21 cellular contexts compared by ENCODE assay signal in genomic region chr4:8285976-8286718, GRCh38. TPM values are rescaled to one million over a fixed set of nuclear protein-coding genes. Genes with fewer than 3 reads are reported as not detected.
DNase-seq lines count a peak whose midpoint lies in the region; ATAC-seq and TF ChIP-seq lines count a peak whose summit lies in the region.
"Had no signal": no experiment of that assay in that cellular context is flagged by ENCODE, and none has a peak within 500 bp of the region (broad histone marks: within the 10 kb centered on the region; RNA-seq: fewer than 3 reads in every experiment).

No MANE protein-coding gene starts in this region.

- H2BK15ac ChIP-seq in neuronal stem cell (ENCODE audit: low read length): peak overlapping the region; percentile 3

- no peak overlapping the region for H2AFZ ChIP-seq in neuronal stem cell (ENCODE audit: low read length)

- H3K27me3 ChIP-seq in neuronal stem cell (ENCODE audit: control insufficient read depth in 3 of 3, insufficient read depth in 3 of 3, low read depth in 1 of 3, low read length in 3 of 3) (peaks cover 0 to 32% (median 2%) of the 10 kb centered on the region in 3 experiments), vagina (no peaks in the 10 kb centered on the region)

- DNase-seq in chondrocyte (ENCODE audit: low spot score) (peak; percentile 56), left cardiac atrium (peak; percentile 56), neuronal stem cell (ENCODE audit: low spot score) (no peak), AG20443 (ENCODE audit: low spot score) (no peak), vagina (ENCODE audit: extremely low spot score in 2 of 2) (no peak), DMS153 treated with DMSO at 0.1 percent for 48 hours (lab: John Stamatoyannopoulos, UW; ENCODE audit: unreplicated experiment) (no peak)
- DNase-seq in T-helper 2 cell treated with Interferon-gamma antibody and Interleukin-4, amounts not matched to agents 5 μg/mL and 100 μg/mL, for 36 hours (ENCODE audit: low spot score): no peak
- DNase-seq: C1 segment of cervical spinal cord; CD8-positive, alpha-beta T cell; DMS153; Kasumi-1; NCI-H1417; NCI-H1694 treated with DMSO at 0.1 percent for 48 hours; NCI-H2081 treated with DMSO at 0.1 percent for 48 hours; NCI-H2171 treated with DMSO at 0.1 percent for 48 hours; NCI-H526 had no signal

- H3K14ac ChIP-seq in neuronal stem cell (ENCODE audit: low read length): no peak overlapping the region

- no peak overlapping the region for H3K4me3 Mint-ChIP-seq in chondrocyte (ENCODE audit: unreplicated experiment)
- H3K4me3 Mint-ChIP-seq in T-helper 2 cell treated with Interferon-gamma antibody and Interleukin-4, amounts not matched to agents 5 μg/mL and 100 μg/mL, for 36 hours: no peak overlapping the region
- H3K4me3 Mint-ChIP-seq: CD8-positive, alpha-beta T cell; IgD-negative memory B cell had no signal

- H3K36me3 ChIP-seq in neuronal stem cell (replicated peaks in 1 of 2; ENCODE audit: control insufficient read depth in 2 of 2, insufficient read depth in 2 of 2, low read length in 2 of 2) (no peaks in the 10 kb centered on the region), vagina (peaks cover 0 to 7% of the 10 kb centered on the region in 2 donors)

- H2BK12ac ChIP-seq in neuronal stem cell (ENCODE audit: low read length): peak overlapping the region; percentile 53

- H3K4me1 Mint-ChIP-seq in chondrocyte (ENCODE audit: low read depth): no peaks in the 10 kb centered on the region
- no peaks in the 10 kb centered on the region for H3K4me1 Mint-ChIP-seq in T-helper 2 cell treated with Interferon-gamma antibody and Interleukin-4, amounts not matched to agents 5 μg/mL and 100 μg/mL, for 36 hours (ENCODE audit: low read depth)

- no peaks in the 10 kb centered on the region for H3K36me3 Mint-ChIP-seq in chondrocyte (ENCODE audit: low read depth)
- no peaks in the 10 kb centered on the region for H3K36me3 Mint-ChIP-seq in T-helper 2 cell treated with Interferon-gamma antibody and Interleukin-4, amounts not matched to agents 5 μg/mL and 100 μg/mL, for 36 hours (ENCODE audit: low read depth)
- H3K36me3 Mint-ChIP-seq: CD8-positive, alpha-beta T cell; IgD-negative memory B cell had no signal

- no peak overlapping the region for H3K27ac Mint-ChIP-seq in chondrocyte (ENCODE audit: unreplicated experiment)
- no peak overlapping the region for H3K27ac Mint-ChIP-seq in T-helper 2 cell treated with Interferon-gamma antibody and Interleukin-4, amounts not matched to agents 5 μg/mL and 100 μg/mL, for 36 hours
- H3K27ac Mint-ChIP-seq: CD8-positive, alpha-beta T cell had no signal

- no peaks in the 10 kb centered on the region for H3K9me3 Mint-ChIP-seq in chondrocyte (ENCODE audit: low read depth)
- no peaks in the 10 kb centered on the region for H3K9me3 Mint-ChIP-seq in T-helper 2 cell treated with Interferon-gamma antibody and Interleukin-4, amounts not matched to agents 5 μg/mL and 100 μg/mL, for 36 hours
- H3K9me3 Mint-ChIP-seq: CD8-positive, alpha-beta T cell; IgD-negative memory B cell had no signal

- H3K18ac ChIP-seq in neuronal stem cell (ENCODE audit: low read length): peak overlapping the region; percentile 76

- no peak for TF ChIP-seq CTCF in chondrocyte (IDR thresholded peaks at IDR 0.05)
- TF ChIP-seq CTCF in vagina (IDR thresholded peaks at IDR 0.05): no peak

- peak overlapping the region; percentile 73 for H2AK5ac ChIP-seq in neuronal stem cell (ENCODE audit: low read depth, low read length)

- WGBS in neuronal stem cell (ENCODE audit: extremely low coverage in 2 of 2, insufficient read length in 2 of 2, insufficient replicate concordance in 1 of 2), 2 donors: no CpG with 5 or more reads among the region's 23 CpGs

- peaks cover 1% of the 10 kb centered on the region for H3K79me1 ChIP-seq in neuronal stem cell (ENCODE audit: low read depth, low read length)

- H3K9ac ChIP-seq in neuronal stem cell (ENCODE audit: low read depth, low read length, poor library complexity): peak overlapping the region; percentile 12

- no peak overlapping the region for H2BK5ac ChIP-seq in neuronal stem cell (ENCODE audit: low read length)

- H3K4ac ChIP-seq in neuronal stem cell (ENCODE audit: low read length): peak overlapping the region; percentile 43

- H3K9me3 ChIP-seq in neuronal stem cell (replicated peaks in 1 of 2; ENCODE audit: control insufficient read depth in 2 of 2, insufficient read depth in 1 of 2, low read depth in 1 of 2, low read length in 2 of 2) (peaks cover 0 to 2% of the 10 kb centered on the region in 2 donors), vagina (no peaks in the 10 kb centered on the region)

- peak; percentile 61 to 75 for ATAC-seq in left cardiac atrium
- ATAC-seq: CD8-positive, alpha-beta T cell; HCT116 had no signal

- no peak overlapping the region for H3K4me2 ChIP-seq in neuronal stem cell (ENCODE audit: insufficient read depth, low read length, poor library complexity, severe bottlenecking)

- H3K27me3 Mint-ChIP-seq in chondrocyte (ENCODE audit: low read depth): peaks cover 3% of the 10 kb centered on the region
- H3K27me3 Mint-ChIP-seq in T-helper 2 cell treated with Interferon-gamma antibody and Interleukin-4, amounts not matched to agents 5 μg/mL and 100 μg/mL, for 36 hours (ENCODE audit: low read depth): no peaks in the 10 kb centered on the region

- TF ChIP-seq POLR2A in vagina (IDR thresholded peaks at IDR 0.05): no peak

- H4K91ac ChIP-seq in neuronal stem cell (ENCODE audit: low read depth, low read length, poor library complexity): no peak overlapping the region

- H3K4me3 ChIP-seq in neuronal stem cell (ENCODE audit: low read length in 2 of 2) (no peak overlapping the region), vagina (no peak overlapping the region)

- H3K23ac ChIP-seq in neuronal stem cell (ENCODE audit: low read depth, low read length, poor library complexity): peak overlapping the region; percentile 49

- H3K27ac ChIP-seq in neuronal stem cell (replicated peaks; ENCODE audit: low read length) (no peak overlapping the region), vagina (no peak overlapping the region)

- H2BK120ac ChIP-seq in neuronal stem cell (ENCODE audit: low read depth, low read length): no peak overlapping the region

- no peak overlapping the region for H4K8ac ChIP-seq in neuronal stem cell (ENCODE audit: low read depth, low read length)

- intact Hi-C loops in left cardiac atrium (cut with DNase I) (no loop called here), vagina (cut with DNase I) (no loop called here)

- H3K4me1 ChIP-seq in neuronal stem cell (ENCODE audit: control insufficient read depth in 2 of 2, insufficient read depth in 1 of 2, low read depth in 1 of 2, low read length in 2 of 2) (no peaks in the 10 kb centered on the region), vagina (peaks cover 16% of the 10 kb centered on the region)

RNA-seq across cellular contexts. Expression of gene HTRA3, which starts 16.6 kb away (rescaled TPM):
- total RNA-seq in chondrocyte: 0.68 to 4.8 TPM (median 3.5 TPM) in 3 replicates
- 10 to 100 TPM; 48.5 to 78.2 TPM for total RNA-seq in left cardiac atrium
- polyA plus RNA-seq in neuronal stem cell (2013, experiment 1 of 2): 2.9 TPM
- 2.8 TPM for polyA plus RNA-seq in neuronal stem cell (2013, experiment 2 of 2)
- total RNA-seq in vagina: 33.1 TPM
- total RNA-seq: CD8-positive, alpha-beta T cell; MCF 10A; OCI-LY7; SK-MEL-5 had no signal
- polyA plus RNA-seq: IgD-negative memory B cell had no signal

Comparison
In these comparisons a context has a peak if more than half of its experiments do, and no peak if none do; other contexts are left out.
1. DNase-seq: peak in chondrocyte (single experiment) and left cardiac atrium (single experiment); none in neuronal stem cell (single experiment), AG20443 (single experiment), vagina (0 of 2), T-helper 2 cell treated with Interferon-gamma antibody and Interleukin-4, amounts not matched to agents 5 μg/mL and 100 μg/mL, for 36 hours (single experiment) and DMS153 treated with DMSO at 0.1 percent for 48 hours (single experiment).